ENCODE assay signal across 8 cellular contexts in the genomic region with DNA sequence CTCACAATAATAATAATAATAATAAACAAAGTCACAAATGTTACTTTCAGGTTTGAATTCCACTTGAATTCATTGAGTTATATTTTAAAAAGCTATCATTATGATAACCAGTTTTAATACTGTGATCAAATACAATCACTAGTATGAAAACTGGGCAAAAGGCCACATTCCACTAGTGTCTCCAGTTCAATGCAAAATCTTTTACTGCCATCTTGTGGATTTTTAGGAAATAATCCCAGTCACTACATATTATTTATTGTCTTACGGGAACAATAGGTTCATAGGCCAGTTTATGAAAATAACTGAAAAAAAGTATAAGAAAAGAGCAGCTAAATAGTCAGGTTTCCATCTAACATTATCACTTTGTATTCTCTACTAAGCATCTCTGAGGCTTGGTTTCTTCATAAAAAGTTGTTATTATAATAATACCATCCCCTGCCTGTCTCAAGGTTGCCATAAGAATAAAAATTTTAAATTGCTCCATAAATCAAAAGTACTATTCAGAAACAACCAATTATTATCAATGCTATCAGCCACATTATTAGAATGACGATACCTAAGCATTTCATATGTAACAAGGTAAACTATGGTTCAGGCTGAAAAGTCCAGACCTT.
A peak's percentile ranks its signal among the peaks of the same experiment; 100 is the strongest.
DNase-seq lines count a peak whose midpoint lies in the region; ATAC-seq and TF ChIP-seq lines count a peak whose summit lies in the region.

No MANE protein-coding gene starts in this region.

- DNase-seq in NCI-H2107 treated with DMSO at 0.1 percent for 48 hours (lab: John Stamatoyannopoulos, UW; ENCODE audit: unreplicated experiment) = peak; percentile 32
- no peak for DNase-seq in NCI-H2107 (lab: John Stamatoyannopoulos, UW)
- peak; percentile 79 for DNase-seq in IMR-90
- peak; percentile 80 for DNase-seq in PC-3
- DNase-seq in epidermal melanocyte (ENCODE audit: insufficient read length, low spot score) = peak; percentile 63
- DNase-seq in nephron progenitor cell = no peak
- DNase-seq in stimulated activated CD8-positive, alpha-beta memory T cell treated with anti-CD3 and anti-CD28 coated beads, Interleukin-4, amount 100 ng/mL, for 48 hours = no peak
- no peak for DNase-seq in activated CD4-positive, alpha-beta T cell treated with anti-CD3 and anti-CD28 coated beads, Interleukin-2, amount 50 U/mL, for 4 hours

- intact Hi-C loops in IMR-90 (cut with micrococcal nuclease) (loop anchor here (1.0 to 5.0 kb wide), 9 partner anchors 299 to 1138 kb away; a partner anchor contains a TSS), PC-3 (cut with micrococcal nuclease) (loop anchor here (1.0 to 10.0 kb wide), 6 partner anchors 527 to 1138 kb away; no protein-coding TSS in a partner anchor)

- ATAC-seq in IMR-90 (ENCODE audit: low read depth) (no peak), PC-3 (peak; percentile 74; the same call in 1 of the 2 replicates)

- in situ Hi-C loops in IMR-90 (cut with MboI; ENCODE audit: low sequenced_read_pairs) = loop anchor here (5.0 to 25.0 kb wide), 4 partner anchors 295 to 1133 kb away; a partner anchor contains a TSS

- H3K27ac ChIP-seq in IMR-90 (ENCODE audit: insufficient read depth, low read length) (no peak overlapping the region), PC-3 (ENCODE audit: low read length) (no peak overlapping the region)

- H4K8ac ChIP-seq in IMR-90 (ENCODE audit: low read depth in 2 of 2, low read length in 2 of 2) = no peak overlapping the region

- H3K4me2 ChIP-seq in IMR-90 (ENCODE audit: low read depth, low read length) (no peak overlapping the region), PC-3 (ENCODE audit: low read length) (no peak overlapping the region)

- no peak overlapping the region for H3K14ac ChIP-seq in IMR-90 (replicated peaks; ENCODE audit: low read depth, low read length)

- peaks cover 3% of the 10 kb centered on the region for H3K4me1 ChIP-seq in IMR-90 (ENCODE audit: control insufficient read depth, insufficient read depth, low read length)
- H3K4me1 ChIP-seq in PC-3 (ENCODE audit: insufficient read depth, low read length) = peaks cover 5% of the 10 kb centered on the region; the same call in 1 of the 2 replicates

- H2BK120ac ChIP-seq in IMR-90 (ENCODE audit: low read depth, low read length) = no peak overlapping the region

- H3K36me3 ChIP-seq in IMR-90 (ENCODE audit: control insufficient read depth, insufficient read depth, low read length) = no peaks in the 10 kb centered on the region
- no peaks in the 10 kb centered on the region for H3K36me3 ChIP-seq in PC-3 (ENCODE audit: low read depth, low read length)

- TF ChIP-seq CTCF in IMR-90 (conservative IDR thresholded peaks at IDR 0.05; ENCODE audit: low read depth, low read length) (peak; percentile 87), PC-3 (conservative IDR thresholded peaks at IDR 0.05; ENCODE audit: low read depth, low read length) (peak; percentile 88), nephron progenitor cell (IDR thresholded peaks at IDR 0.05) (peak; percentile 63)

- H3K27me3 ChIP-seq in IMR-90 (ENCODE audit: control insufficient read depth, insufficient read depth, low read length) (no peaks in the 10 kb centered on the region), PC-3 (ENCODE audit: low read length) (peaks cover 14% of the 10 kb centered on the region)

- no peak overlapping the region for H2AK5ac ChIP-seq in IMR-90 (ENCODE audit: low read depth, low read length)

- H3K36me3 Mint-ChIP-seq in nephron progenitor cell (ENCODE audit: low read depth) = no peaks in the 10 kb centered on the region

- H2AK9ac ChIP-seq in IMR-90 (replicated peaks; ENCODE audit: low read depth, low read length, poor library complexity) = no peak overlapping the region

- no peak overlapping the region for H3K9ac ChIP-seq in IMR-90 (ENCODE audit: low read depth, low read length)
- H3K9ac ChIP-seq in PC-3 (ENCODE audit: low read length) = no peak overlapping the region

- POLR2A ChIA-PET in IMR-90 (lab: Charles Lee; ENCODE audit: unreplicated experiment) = no interaction called here
- POLR2A ChIA-PET in PC-3 (lab: Charles Lee; ENCODE audit: unreplicated experiment) = no interaction called here

- H4K5ac ChIP-seq in IMR-90 (ENCODE audit: low read depth, low read length) = no peak overlapping the region

- H3K56ac ChIP-seq in IMR-90 (ENCODE audit: extremely low read depth, insufficient read depth, low read length) = no peak overlapping the region

- no peaks in the 10 kb centered on the region for H3K79me2 ChIP-seq in PC-3 (ENCODE audit: low read length)

- WGBS in IMR-90 (ENCODE audit: extremely low coverage in 2 of 2, insufficient read length in 1 of 2), 2 experiments = no CpG with 5 or more reads among the region's 2 CpGs

- H3K4ac ChIP-seq in IMR-90 (ENCODE audit: low read depth, low read length) = no peak overlapping the region

- H2AFZ ChIP-seq in IMR-90 (replicated peaks; ENCODE audit: low read length, poor library complexity) (no peak overlapping the region), PC-3 (ENCODE audit: low read length) (no peak overlapping the region)

- H3K9me3 Mint-ChIP-seq in nephron progenitor cell = no peaks in the 10 kb centered on the region

- no peak for TF ChIP-seq POLR2A in IMR-90 (IDR thresholded peaks at IDR 0.05; ENCODE audit: low read depth, low read length)

- no peaks in the 10 kb centered on the region for H3K9me3 ChIP-seq in IMR-90 (ENCODE audit: control insufficient read depth, insufficient read depth, low read length)
- no peaks in the 10 kb centered on the region for H3K9me3 ChIP-seq in PC-3 (ENCODE audit: low read length)

- no peaks in the 10 kb centered on the region for H3K79me1 ChIP-seq in IMR-90 (ENCODE audit: low read depth in 1 of 2, low read length in 2 of 2)

- no peaks in the 10 kb centered on the region for H3F3A ChIP-seq in PC-3 (ENCODE audit: low read length, unreplicated experiment)

- H3K4me3 Mint-ChIP-seq in nephron progenitor cell = no peak overlapping the region

- no TSS peak for BruUV-seq in IMR-90 (replicated peaks; lab: Mats Ljungman, UMichigan)
- BruUV-seq in PC-3 (replicated peaks; lab: Mats Ljungman, UMichigan) = no TSS peak

- no peak overlapping the region for H3K18ac ChIP-seq in IMR-90 (ENCODE audit: low read depth, low read length)

- no peak overlapping the region for H3K27ac Mint-ChIP-seq in nephron progenitor cell

- no peak overlapping the region for H3K4me3 ChIP-seq in IMR-90 (ENCODE audit: insufficient read depth, low read depth, low read length)
- no peak overlapping the region for H3K4me3 ChIP-seq in PC-3 (ENCODE audit: low read length)

- no peaks in the 10 kb centered on the region for H4K20me1 ChIP-seq in IMR-90 (ENCODE audit: insufficient read depth, low read length)
- no peaks in the 10 kb centered on the region for H4K20me1 ChIP-seq in PC-3 (ENCODE audit: low read length)

- no peak overlapping the region for H4K91ac ChIP-seq in IMR-90 (ENCODE audit: insufficient read depth, low read depth, low read length)

- H3K9me2 ChIP-seq in PC-3 (replicated peaks; ENCODE audit: low read length) = no peaks in the 10 kb centered on the region

- dilution Hi-C loops in IMR-90 (cut with HindIII; ENCODE audit: low sequenced_read_pairs, unreplicated experiment) = no loop called here

- H2BK5ac ChIP-seq in IMR-90 (ENCODE audit: low read depth, low read length, poor library complexity, severe bottlenecking) = no peak overlapping the region

- H3K23ac ChIP-seq in IMR-90 (ENCODE audit: low read depth, low read length) = no peak overlapping the region

- TF ChIP-seq RAD21 in IMR-90 (IDR thresholded peaks at IDR 0.05; ENCODE audit: low read length) = peak; percentile 87

- H3K4me1 Mint-ChIP-seq in nephron progenitor cell = no peaks in the 10 kb centered on the region

- H2BK15ac ChIP-seq in IMR-90 (ENCODE audit: low read depth, low read length) = no peak overlapping the region

- H3K27me3 Mint-ChIP-seq in nephron progenitor cell (ENCODE audit: low read depth, poor library complexity) = peaks cover 3% of the 10 kb centered on the region

- CTCF ChIA-PET in IMR-90 (lab: Yijun Ruan, JAX) (interaction anchor here (0.6 to 1.2 kb wide), 8 partner anchors 16 to 1097 kb away, joined by 3 to 7 read pairs (median 3); no protein-coding TSS in a partner anchor), PC-3 (lab: Charles Lee) (interaction anchor here (1.0 kb wide), 1 partner anchor 527 kb away, joined by 4 read pairs; no protein-coding TSS in a partner anchor)

- H2BK20ac ChIP-seq in IMR-90 (ENCODE audit: low read depth, low read length) = no peak overlapping the region

- H3K9me1 ChIP-seq in IMR-90 (ENCODE audit: insufficient read depth, low read length) = peaks cover 7% of the 10 kb centered on the region

TF ChIP-seq in IMR-90, 13 proteins besides CTCF, POLR2A, EP300 and RAD21:
- TF ChIP-seq SMC3 (IDR thresholded peaks at IDR 0.05; ENCODE audit: low read depth, low read length) = peak; percentile 62
- TF ChIP-seq, protein P1, sequence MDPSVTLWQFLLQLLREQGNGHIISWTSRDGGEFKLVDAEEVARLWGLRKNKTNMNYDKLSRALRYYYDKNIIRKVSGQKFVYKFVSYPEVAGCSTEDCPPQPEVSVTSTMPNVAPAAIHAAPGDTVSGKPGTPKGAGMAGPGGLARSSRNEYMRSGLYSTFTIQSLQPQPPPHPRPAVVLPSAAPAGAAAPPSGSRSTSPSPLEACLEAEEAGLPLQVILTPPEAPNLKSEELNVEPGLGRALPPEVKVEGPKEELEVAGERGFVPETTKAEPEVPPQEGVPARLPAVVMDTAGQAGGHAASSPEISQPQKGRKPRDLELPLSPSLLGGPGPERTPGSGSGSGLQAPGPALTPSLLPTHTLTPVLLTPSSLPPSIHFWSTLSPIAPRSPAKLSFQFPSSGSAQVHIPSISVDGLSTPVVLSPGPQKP (IDR thresholded peaks at IDR 0.05; ENCODE audit: borderline replicate concordance, low read depth, low read length) = no peak

Comparison
In these comparisons a context has a peak if more than half of its experiments do, and no peak if none do; other contexts are left out.
1. DNase-seq: peak in NCI-H2107 treated with DMSO at 0.1 percent for 48 hours (single experiment), IMR-90 (single experiment), PC-3 (single experiment) and epidermal melanocyte (single experiment); none in NCI-H2107 (single experiment), nephron progenitor cell (single experiment), stimulated activated CD8-positive, alpha-beta memory T cell treated with anti-CD3 and anti-CD28 coated beads, Interleukin-4, amount 100 ng/mL, for 48 hours (single experiment) and activated CD4-positive, alpha-beta T cell treated with anti-CD3 and anti-CD28 coated beads, Interleukin-2, amount 50 U/mL, for 4 hours (0 of 2).
2. Peak in every context shown above with its lines, with median percentiles within 50 percentile points of each other: CTCF ChIP-seq.